In genomic region chr15:29053006-29053405, GRCh38 we compare ENCODE assay signal across 21 cellular contexts.
DNase-seq lines count a peak whose midpoint lies in the region; ATAC-seq, FAIRE-seq and TF ChIP-seq lines count a peak whose summit lies in the region.
"Had no signal": no experiment of that assay in that cellular context is flagged by ENCODE, and none has a peak within 500 bp of the region (broad histone marks: within the 10 kb centered on the region; RNA-seq: fewer than 3 reads in every experiment).

No MANE protein-coding gene starts in this region.

- H4K20me1 ChIP-seq in IMR-90 (ENCODE audit: insufficient read depth, low read length) (peaks cover 3% of the 10 kb centered on the region; the same call in 1 of the 2 replicates), H1 (replicated peaks in 1 of 2; ENCODE audit: control insufficient read depth in 1 of 2, insufficient read depth in 2 of 2, low read length in 2 of 2) (no peaks in the 10 kb centered on the region)

- H2BK20ac ChIP-seq in IMR-90 (ENCODE audit: low read depth, low read length) (no peak overlapping the region), H1 (ENCODE audit: low read length) (no peak overlapping the region)

- peaks cover 5% of the 10 kb centered on the region for H3K9me1 ChIP-seq in IMR-90 (ENCODE audit: insufficient read depth, low read length)

- H3K18ac ChIP-seq in IMR-90 (ENCODE audit: low read depth, low read length): no peak overlapping the region
- H3K18ac ChIP-seq in H1 (ENCODE audit: extremely low read depth, low read length): no peak overlapping the region

- H3K9ac ChIP-seq in IMR-90 (ENCODE audit: low read depth, low read length) (no peak overlapping the region), H1 (replicated peaks in 1 of 4; ENCODE audit: extremely low read depth in 1 of 4, low read depth in 3 of 4, low read length in 3 of 4) (no peak overlapping the region)

- H2BK120ac ChIP-seq in IMR-90 (ENCODE audit: low read depth, low read length): no peak overlapping the region
- no peak overlapping the region for H2BK120ac ChIP-seq in H1 (replicated peaks; ENCODE audit: low read depth, low read length)

- H3K4ac ChIP-seq in IMR-90 (ENCODE audit: low read depth, low read length): no peak overlapping the region
- no peak overlapping the region for H3K4ac ChIP-seq in H1 (replicated peaks; ENCODE audit: insufficient read length, low read depth, low read length)

- intact Hi-C loops in IMR-90 (cut with micrococcal nuclease): no loop called here

- H3K4me1 ChIP-seq in IMR-90 (ENCODE audit: control insufficient read depth, insufficient read depth, low read length) (no peaks in the 10 kb centered on the region), RWPE2 (ENCODE audit: insufficient read depth, poor library complexity, severe bottlenecking) (no peaks in the 10 kb centered on the region), H1 (replicated peaks in 1 of 4; ENCODE audit: control insufficient read depth in 3 of 4, insufficient read depth in 4 of 4, low read length in 3 of 4) (peaks cover 7 to 18% (median 13%) of the 10 kb centered on the region in 4 experiments; a peak in 5 of 7 replicates)
- H3K4me1 ChIP-seq: HAP-1 had no signal

- no TSS peak for BruUV-seq in IMR-90 (replicated peaks; lab: Mats Ljungman, UMichigan)

- TF ChIP-seq EP300 in H1 (IDR thresholded peaks at IDR 0.05; ENCODE audit: borderline replicate concordance in 1 of 2, low read depth in 2 of 2, low read length in 2 of 2): no peak

- FAIRE-seq in H1 (lab: Jason Lieb, UNC): no peak
- FAIRE-seq: GM12891, GM18507, H54 had no signal

- H4K91ac ChIP-seq in IMR-90 (ENCODE audit: insufficient read depth, low read depth, low read length) (no peak overlapping the region), H1 (replicated peaks; ENCODE audit: insufficient read length, low read length) (no peak overlapping the region)

- H3K4me3 ChIP-seq in IMR-90 (ENCODE audit: insufficient read depth, low read depth, low read length) (no peak overlapping the region), RWPE2 (ENCODE audit: severe bottlenecking) (no peak overlapping the region), H1 (ENCODE audit: extremely low read depth in 1 of 4, insufficient read depth in 2 of 4, low read depth in 3 of 4, low read length in 4 of 4) (no peak overlapping the region)
- H3K4me3 ChIP-seq: GM23338, HAP-1 had no signal

- H4K8ac ChIP-seq in IMR-90 (ENCODE audit: low read depth in 2 of 2, low read length in 2 of 2) (no peak overlapping the region), H1 (ENCODE audit: extremely low read depth, insufficient read depth, low read length) (no peak overlapping the region)

- H3K79me2 ChIP-seq in H1 (ENCODE audit: control insufficient read depth in 1 of 2, insufficient read depth in 2 of 2, low read length in 2 of 2): no peaks in the 10 kb centered on the region

- H2BK15ac ChIP-seq in IMR-90 (ENCODE audit: low read depth, low read length) (no peak overlapping the region), H1 (ENCODE audit: low read length) (no peak overlapping the region; the same call in 1 of the 2 replicates)

- dilution Hi-C loops in IMR-90 (cut with HindIII; ENCODE audit: low sequenced_read_pairs, unreplicated experiment): no loop called here

- H2BK5ac ChIP-seq in IMR-90 (ENCODE audit: low read depth, low read length, poor library complexity, severe bottlenecking) (no peak overlapping the region), H1 (ENCODE audit: low read depth, low read length) (no peak overlapping the region)

- H3K36me3 ChIP-seq in IMR-90 (ENCODE audit: control insufficient read depth, insufficient read depth, low read length) (no peaks in the 10 kb centered on the region), RWPE2 (ENCODE audit: low read depth) (no peaks in the 10 kb centered on the region), H1 (ENCODE audit: control insufficient read depth in 2 of 4, insufficient read depth in 4 of 4, low read length in 3 of 4) (no peaks in the 10 kb centered on the region)
- H3K36me3 ChIP-seq: HAP-1 had no signal

- POLR2A ChIA-PET in IMR-90 (lab: Charles Lee; ENCODE audit: unreplicated experiment) (no interaction called here), H1 (lab: Charles Lee; ENCODE audit: partially characterized antibody) (no interaction called here)

- H3K23ac ChIP-seq in IMR-90 (ENCODE audit: low read depth, low read length) (no peak overlapping the region), H1 (ENCODE audit: insufficient read length) (no peak overlapping the region)

- no peak overlapping the region for H3K27ac ChIP-seq in IMR-90 (ENCODE audit: insufficient read depth, low read length)
- H3K27ac ChIP-seq in RWPE2 (ENCODE audit: poor library complexity, severe bottlenecking): no peak overlapping the region
- no peak overlapping the region for H3K27ac ChIP-seq in H1 (ENCODE audit: low read depth, low read length)

- CTCF ChIA-PET in IMR-90 (lab: Yijun Ruan, JAX) (no interaction called here), H1 (lab: Charles Lee; ENCODE audit: partially characterized antibody) (interaction anchor here (1.0 kb wide), 1 partner anchor 49 kb away, joined by 3 read pairs; no protein-coding TSS in a partner anchor)

- H3K56ac ChIP-seq in IMR-90 (ENCODE audit: extremely low read depth, insufficient read depth, low read length): no peak overlapping the region
- no peak overlapping the region for H3K56ac ChIP-seq in H1 (replicated peaks; ENCODE audit: insufficient read length, low read depth, low read length)

- no peak overlapping the region for H4K5ac ChIP-seq in IMR-90 (ENCODE audit: low read depth, low read length)
- H4K5ac ChIP-seq in H1 (ENCODE audit: insufficient read length, low read depth, low read length): no peak overlapping the region

- TF ChIP-seq POLR2A in IMR-90 (IDR thresholded peaks at IDR 0.05; ENCODE audit: low read depth, low read length) (no peak), H1 (IDR thresholded peaks at IDR 0.05; ENCODE audit: control extremely low read depth in 1 of 2, low read depth in 2 of 2, low read length in 2 of 2) (no peak)

- H2BK12ac ChIP-seq in H1 (ENCODE audit: low read depth, low read length): 0 out of 2 replicates have a peak overlapping the region, but pooled peaks have one; percentile 30

- H3K79me1 ChIP-seq in IMR-90 (ENCODE audit: low read depth in 1 of 2, low read length in 2 of 2) (peaks cover 0 to 12% of the 10 kb centered on the region in 2 experiments; a peak in 2 of 4 replicates), H1 (ENCODE audit: low read depth, low read length) (no peaks in the 10 kb centered on the region)

- no peaks in the 10 kb centered on the region; the same call in 1 of the 2 replicates for H3K9me3 ChIP-seq in IMR-90 (ENCODE audit: control insufficient read depth, insufficient read depth, low read length)
- H3K9me3 ChIP-seq in RWPE2 (ENCODE audit: severe bottlenecking): no peaks in the 10 kb centered on the region
- peaks cover 0 to 2% of the 10 kb centered on the region in 2 experiments; a peak in 1 of 4 replicates for H3K9me3 ChIP-seq in H1 (ENCODE audit: insufficient read depth in 2 of 2, low read depth in 1 of 2, low read length in 1 of 2)
- H3K9me3 ChIP-seq: HAP-1 had no signal

- no peak for TF ChIP-seq CTCF in IMR-90 (conservative IDR thresholded peaks at IDR 0.05; ENCODE audit: low read depth, low read length)
- TF ChIP-seq CTCF in RWPE2 (IDR thresholded peaks at IDR 0.05; ENCODE audit: poor library complexity, severe bottlenecking): no peak
- TF ChIP-seq CTCF in H1 (IDR thresholded peaks at IDR 0.05; ENCODE audit: control extremely low read depth in 1 of 3, insufficient read depth in 1 of 3, low read depth in 1 of 3, low read length in 3 of 3): no peak

- WGBS in IMR-90 (ENCODE audit: extremely low coverage in 2 of 2, insufficient read length in 1 of 2), 2 experiments: 90% methylated on average over 2 of the region's 8 CpGs; no CpG with 5 or more reads in 1 of the 2 experiments
- 93% methylated on average over 8 of the region's 8 CpGs; no CpG with 5 or more reads in 1 of the 2 experiments for WGBS in H1 (ENCODE audit: extremely low coverage in 1 of 2, insufficient coverage in 1 of 2, insufficient read length in 1 of 2, insufficient replicate concordance in 2 of 2, low coverage in 1 of 2, low lambda C conversion rate in 2 of 2, missing lambda C conversion rate in 1 of 2), 2 experiments

- DNase-seq in IMR-90 (no peak), RWPE2 (ENCODE audit: low spot score) (peak; percentile 58), H1 (ENCODE audit: low read depth in 1 of 2, low spot score in 2 of 2) (no peak), mesenteric fat pad (ENCODE audit: low spot score) (peak; percentile 84), NCI-H345 treated with DMSO at 0.1 percent for 48 hours (lab: John Stamatoyannopoulos, UW; ENCODE audit: unreplicated experiment) (no peak), NCI-H2081 (lab: John Stamatoyannopoulos, UW) (no peak)
- DNase-seq: C1 segment of cervical spinal cord; Calu3; CD4-positive, alpha-beta memory T cell; COR-L47; DMS53; DMS79 treated with DMSO at 0.1 percent for 48 hours; GF-D8; HFFc6 had no signal

- no peak overlapping the region for H3K14ac ChIP-seq in IMR-90 (replicated peaks; ENCODE audit: low read depth, low read length)
- no peak overlapping the region for H3K14ac ChIP-seq in H1 (ENCODE audit: insufficient read length)

- no peaks in the 10 kb centered on the region; the same call in 1 of the 2 replicates for H3K23me2 ChIP-seq in H1 (ENCODE audit: low read depth, low read length)

- H3K4me2 ChIP-seq in IMR-90 (ENCODE audit: low read depth, low read length) (no peak overlapping the region), H1 (ENCODE audit: insufficient read depth in 1 of 2, low read depth in 2 of 2, low read length in 2 of 2) (no peak overlapping the region)
- H3K4me2 ChIP-seq: GM23338 had no signal

- TF ChIP-seq RAD21 in IMR-90 (IDR thresholded peaks at IDR 0.05; ENCODE audit: low read length) (no peak), H1 (IDR thresholded peaks at IDR 0.05 in 1 of 2, conservative IDR thresholded peaks at IDR 0.05 in 1 of 2; ENCODE audit: low read depth in 2 of 2, low read length in 2 of 2) (no peak)

- H2AFZ ChIP-seq in IMR-90 (replicated peaks; ENCODE audit: low read length, poor library complexity): no peak overlapping the region
- no peak overlapping the region for H2AFZ ChIP-seq in H1 (ENCODE audit: low read length)
- H2AFZ ChIP-seq: GM23338 had no signal

- H3K27me3 ChIP-seq in IMR-90 (ENCODE audit: control insufficient read depth, insufficient read depth, low read length): no peaks in the 10 kb centered on the region
- H3K27me3 ChIP-seq in RWPE2 (ENCODE audit: insufficient read depth, poor library complexity, severe bottlenecking): no peaks in the 10 kb centered on the region
- H3K27me3 ChIP-seq in H1 (replicated peaks in 1 of 4; ENCODE audit: control insufficient read depth in 3 of 4, extremely low read depth in 1 of 4, insufficient read depth in 3 of 4, low read length in 3 of 4): no peaks in the 10 kb centered on the region

- peak overlapping the region; percentile 42 for H2AK9ac ChIP-seq in IMR-90 (replicated peaks; ENCODE audit: low read depth, low read length, poor library complexity)

- in situ Hi-C loops in IMR-90 (cut with MboI; ENCODE audit: low sequenced_read_pairs): no loop called here

- no peak overlapping the region for H2AK5ac ChIP-seq in IMR-90 (ENCODE audit: low read depth, low read length)
- no peak overlapping the region for H2AK5ac ChIP-seq in H1 (ENCODE audit: low read depth, low read length)

- no peak for ATAC-seq in IMR-90 (ENCODE audit: low read depth)
- no peak for ATAC-seq in RWPE2 (ENCODE audit: low read depth)
- ATAC-seq in GM21737 (IDR thresholded peaks at IDR 0.05; ENCODE audit: unreplicated experiment): no peak
- ATAC-seq in GM19463 (IDR thresholded peaks at IDR 0.05; ENCODE audit: unreplicated experiment): no peak
- ATAC-seq: GM23338 had no signal

Comparison
In these comparisons a context has a peak if more than half of its experiments do, and no peak if none do; other contexts are left out.
1. DNase-seq: peak in RWPE2 (single experiment) and mesenteric fat pad (single experiment); none in IMR-90 (single experiment), H1 (0 of 2), NCI-H345 treated with DMSO at 0.1 percent for 48 hours (single experiment) and NCI-H2081 (0 of 2).